Comparison of ENCODE assay signal across 9 cellular contexts in the genomic region with DNA sequence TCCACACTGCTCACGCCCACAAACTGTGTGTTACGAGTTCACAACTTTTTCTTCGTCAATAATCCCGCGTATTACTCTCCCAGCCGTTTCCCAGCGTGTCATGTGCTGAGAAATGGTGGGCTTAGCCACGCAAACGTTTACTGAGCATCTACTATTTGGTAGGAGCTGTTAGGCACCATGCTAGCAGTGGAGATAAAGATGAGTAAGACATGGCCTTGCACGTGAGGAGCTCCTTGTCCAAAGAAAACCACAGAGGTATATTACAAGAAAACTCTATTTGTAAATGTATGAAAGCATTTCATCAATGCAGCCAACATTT. TPM values are rescaled to one million over a fixed set of nuclear protein-coding genes. Genes with fewer than 3 reads are reported as not detected.
DNase-seq lines count a peak whose midpoint lies in the region; ATAC-seq, FAIRE-seq and TF ChIP-seq lines count a peak whose summit lies in the region.
"Had no signal": no experiment of that assay in that cellular context is flagged by ENCODE, and none has a peak within 500 bp of the region (broad histone marks: within the 10 kb centered on the region; RNA-seq: fewer than 3 reads in every experiment).

No MANE protein-coding gene starts in this region.

- peak overlapping the region; percentile 88 for H3K4me3 Mint-ChIP-seq in astrocyte (ENCODE audit: unreplicated experiment)

- peak overlapping the region; percentile 98 for H3K4me2 ChIP-seq in astrocyte (ENCODE audit: low read length)

- no peak for FAIRE-seq in astrocyte (lab: Jason Lieb, UNC)
- no peak for FAIRE-seq in H54 (lab: Jason Lieb, UNC)

- H3K4me1 ChIP-seq in cardiac muscle cell (ENCODE audit: low read depth) (peaks cover 14% of the 10 kb centered on the region), astrocyte (ENCODE audit: insufficient read depth, low read length) (peaks cover 13% of the 10 kb centered on the region), upper lobe of left lung (peaks cover 17 to 30% (median 18%) of the 10 kb centered on the region in 4 donors)

- H3K27me3 ChIP-seq in cardiac muscle cell (peaks cover 10% of the 10 kb centered on the region), astrocyte (ENCODE audit: insufficient read depth, low read length) (no peaks in the 10 kb centered on the region), upper lobe of left lung (no peaks in the 10 kb centered on the region)

- H3K4me3 ChIP-seq in cardiac muscle cell (peak overlapping the region; percentile 89), astrocyte (ENCODE audit: insufficient read depth, low read depth, low read length) (peak overlapping the region; percentile 94), lower leg skin (ENCODE audit: low read depth, poor library complexity, severe bottlenecking) (peak overlapping the region; percentile 79), upper lobe of left lung (peak overlapping the region in 3 of 4 donors; percentile 59 to 79 (median 61))

- no peak for TF ChIP-seq POLR2A in lower leg skin (IDR thresholded peaks at IDR 0.05)
- no peak for TF ChIP-seq POLR2A in upper lobe of left lung (IDR thresholded peaks at IDR 0.05)
- TF ChIP-seq POLR2A in H54 (IDR thresholded peaks at IDR 0.05; ENCODE audit: low read depth, low read length) = no peak

- H3K27ac ChIP-seq in cardiac muscle cell = peak overlapping the region; percentile 95
- H3K27ac ChIP-seq in astrocyte (ENCODE audit: low read depth, low read length) = peak overlapping the region; percentile 94
- peak overlapping the region; percentile 88 to 97 (median 94) for H3K27ac ChIP-seq in upper lobe of left lung

- intact Hi-C loops in left cardiac atrium (cut with DNase I) = no loop called here
- intact Hi-C loops in lower leg skin (cut with DNase I; ENCODE audit: low total_unique reads) = no loop called here

- H3K36me3 ChIP-seq in cardiac muscle cell = peaks cover 15% of the 10 kb centered on the region
- H3K36me3 ChIP-seq in astrocyte (ENCODE audit: insufficient read depth, low read length) = peaks cover 6% of the 10 kb centered on the region
- H3K36me3 ChIP-seq in upper lobe of left lung = peaks cover 6 to 18% (median 12%) of the 10 kb centered on the region in 4 donors

- H3K9me3 ChIP-seq in cardiac muscle cell (ENCODE audit: low read depth) (no peaks in the 10 kb centered on the region), astrocyte (ENCODE audit: insufficient read depth, low read depth, low read length) (no peaks in the 10 kb centered on the region), upper lobe of left lung (no peaks in the 10 kb centered on the region)

- H4K20me1 ChIP-seq in astrocyte (ENCODE audit: insufficient read depth, low read length) = no peaks in the 10 kb centered on the region

- H3K27me3 Mint-ChIP-seq in astrocyte (ENCODE audit: low read depth, unreplicated experiment) = no peaks in the 10 kb centered on the region

- DNase-seq in cardiac muscle cell (ENCODE audit: low read depth in 1 of 2, low spot score in 1 of 2) = no peak
- DNase-seq in left cardiac atrium = no peak
- no peak for DNase-seq in astrocyte (ENCODE audit: low read depth)
- DNase-seq in lower leg skin (ENCODE audit: low spot score in 2 of 2) = no peak
- DNase-seq in upper lobe of left lung = no peak
- DNase-seq in H54 (ENCODE audit: insufficient read length, low spot score) = no peak

- H3K4me1 Mint-ChIP-seq in astrocyte (ENCODE audit: low read depth, unreplicated experiment) = peaks cover 7% of the 10 kb centered on the region

- peak overlapping the region; percentile 97 for H3K9ac ChIP-seq in astrocyte (ENCODE audit: low read length)

- peak overlapping the region; percentile 95 for H3K27ac Mint-ChIP-seq in astrocyte (ENCODE audit: unreplicated experiment)

- TF ChIP-seq CTCF in cardiac muscle cell (IDR thresholded peaks at IDR 0.05; ENCODE audit: low read depth, low read length) (no peak), astrocyte (IDR thresholded peaks at IDR 0.05; ENCODE audit: insufficient read depth, low read depth, low read length) (no peak), lower leg skin (IDR thresholded peaks at IDR 0.05) (no peak), upper lobe of left lung (IDR thresholded peaks at IDR 0.05) (no peak)

- TF ChIP-seq EP300 in upper lobe of left lung (IDR thresholded peaks at IDR 0.05) = no peak

- peak overlapping the region; percentile 94 for H2AFZ ChIP-seq in astrocyte (ENCODE audit: low read depth, low read length)

- no peaks in the 10 kb centered on the region for H3K9me3 Mint-ChIP-seq in astrocyte (ENCODE audit: unreplicated experiment)

- WGBS in lower leg skin, 2 donors = 14 to 19% methylated on average over 10 of the region's 10 CpGs
- WGBS in upper lobe of left lung, 2 donors = 37 to 44% methylated on average over 10 of the region's 10 CpGs

- ATAC-seq in left cardiac atrium (no peak), upper lobe of left lung (ENCODE audit: low FRiP score in 2 of 2) (no peak), GM18868 (IDR thresholded peaks at IDR 0.05; ENCODE audit: unreplicated experiment) (no peak), GM19023 (IDR thresholded peaks at IDR 0.05; ENCODE audit: unreplicated experiment) (no peak)

- H3K79me2 ChIP-seq in astrocyte (ENCODE audit: insufficient read depth, low read length) = peaks cover 12% of the 10 kb centered on the region

- H3K36me3 Mint-ChIP-seq in astrocyte (ENCODE audit: low read depth, unreplicated experiment) = peaks cover 8% of the 10 kb centered on the region

RNA-seq across cellular contexts. Expression of gene TMEM128, which starts 0.8 kb away (rescaled TPM):
- 15.2 and 20.0 TPM in 2 replicates for total RNA-seq in cardiac muscle cell
- polyA plus RNA-seq in cardiac muscle cell = 50.5 and 60.1 TPM in 2 replicates
- total RNA-seq in left cardiac atrium = 10 to 100 TPM; 13.5 to 14.8 TPM
- 15.2 and 15.9 TPM in 2 replicates for total RNA-seq in astrocyte
- 10 to 100 TPM; 19.5 to 24.5 (median 20.6) TPM for total RNA-seq in lower leg skin
- total RNA-seq in upper lobe of left lung = 10 to 100 TPM in 5 of 6 donors, 1 to 10 TPM in 1; 7.3 to 30.0 (median 20.2) TPM

RNA-seq across cellular contexts. Expression of gene OTOP1, which starts 22.1 kb away (rescaled TPM):
- not detected in 2 replicates for total RNA-seq in cardiac muscle cell
- not detected in 2 replicates for polyA plus RNA-seq in cardiac muscle cell
- not detected for total RNA-seq in left cardiac atrium
- total RNA-seq in astrocyte = not detected in 2 replicates
- under 1 TPM in 2 of 4 donors, not detected in 2; 0.23 to 0.37 TPM for total RNA-seq in lower leg skin
- not detected for total RNA-seq in upper lobe of left lung
- polyA plus RNA-seq: adipose tissue had no signal

RNA-seq across cellular contexts. Expression of gene LYAR, which starts 41.1 kb away (rescaled TPM):
- total RNA-seq in cardiac muscle cell (14.8 and 18.5 TPM in 2 replicates), left cardiac atrium (10 to 100 TPM in 1 of 2 donors, 1 to 10 TPM in 1; 9.4 to 15.2 TPM), astrocyte (12.0 and 13.5 TPM in 2 replicates), lower leg skin (10 to 100 TPM in 2 of 4 donors, 1 to 10 TPM in 2; 5.9 to 13.2 (median 10.0) TPM), upper lobe of left lung (10 to 100 TPM in 5 of 6 donors, 1 to 10 TPM in 1; 6.5 to 22.9 (median 14.1) TPM)
- 10.7 and 13.7 TPM in 2 replicates for polyA plus RNA-seq in cardiac muscle cell

RNA-seq across cellular contexts. Expression of gene ZBTB49, which starts 41.2 kb away (rescaled TPM):
- total RNA-seq in cardiac muscle cell (7.7 and 9.2 TPM in 2 replicates), left cardiac atrium (1 to 10 TPM; 3.0 to 6.1 TPM), astrocyte (4.4 and 5.5 TPM in 2 replicates), lower leg skin (10 to 100 TPM in 1 of 4 donors, 1 to 10 TPM in 3; 4.9 to 29.5 (median 6.9) TPM), upper lobe of left lung (10 to 100 TPM in 1 of 6 donors, 1 to 10 TPM in 5; 3.7 to 13.6 (median 4.5) TPM)
- 6.0 and 6.4 TPM in 2 replicates for polyA plus RNA-seq in cardiac muscle cell
